ENCODE assay signal across 21 cellular contexts in genomic region chr3:173241727-173242126, GRCh38.
DNase-seq lines count a peak whose midpoint lies in the region; ATAC-seq, FAIRE-seq and TF ChIP-seq lines count a peak whose summit lies in the region.
"Had no signal": no experiment of that assay in that cellular context is flagged by ENCODE, and none has a peak within 500 bp of the region (broad histone marks: within the 10 kb centered on the region; RNA-seq: fewer than 3 reads in every experiment).

No MANE protein-coding gene starts in this region.

- intact Hi-C loops in pancreas (cut with DNase I), result no loop called here

- H3K27me3 ChIP-seq in pancreas, result no peaks in the 10 kb centered on the region
- H3K27me3 ChIP-seq: BLaER1 had no signal

- ATAC-seq in pancreas, result no peak
- ATAC-seq: CD8-positive, alpha-beta T cell had no signal

- H3K4me3 ChIP-seq in pancreas, result no peak overlapping the region
- H3K4me3 ChIP-seq: BLaER1, HAP-1 had no signal

- no peaks in the 10 kb centered on the region for H3K4me1 ChIP-seq in pancreas
- H3K4me1 ChIP-seq: BLaER1, Caco-2, HAP-1 had no signal

- no peak overlapping the region for H3K27ac ChIP-seq in pancreas
- H3K27ac ChIP-seq: BLaER1, C4-2B had no signal

- H3K36me3 ChIP-seq in pancreas, result no peaks in the 10 kb centered on the region
- H3K36me3 ChIP-seq: BLaER1, HAP-1 had no signal

- H3K9me3 ChIP-seq in pancreas, result no peaks in the 10 kb centered on the region
- H3K9me3 ChIP-seq: BLaER1, Caco-2, HAP-1 had no signal

- no peak for TF ChIP-seq CTCF in pancreas (IDR thresholded peaks at IDR 0.05)

- 74 to 86% methylated on average over 1 of the region's 1 CpG for WGBS in pancreas, 2 donors

- FAIRE-seq in RCC 7860 (lab: Jason Lieb, UNC) (peak; percentile 79), endometrium (lab: Jason Lieb, UNC) (peak; percentile 67), pancreas (lab: Jason Lieb, UNC) (peak; percentile 94)
- FAIRE-seq: GM12891, GM18507, H54 had no signal

- DNase-seq in RCC 7860 (ENCODE audit: low spot score), result no peak
- DNase-seq in pancreas, result no peak
- no peak for DNase-seq in DMS 273 (lab: John Stamatoyannopoulos, UW; ENCODE audit: unreplicated experiment)
- no peak for DNase-seq in medulla oblongata (ENCODE audit: extremely low spot score)
- no peak for DNase-seq in HPDE6-E6E7 (ENCODE audit: extremely low spot score)
- DNase-seq: Caco-2; CD4-positive, CD25-positive, alpha-beta regulatory T cell; CD8-positive, alpha-beta T cell; DMS 273 treated with DMSO at 0.1 percent for 48 hours; DMS79; EL; GF-D8; GOT3; HFFc6 had no signal
